Comparison of ENCODE assay signal across 8 cellular contexts in genomic region chr20:34268851-34269668, GRCh38. TPM values are rescaled to one million over a fixed set of nuclear protein-coding genes. Genes with fewer than 3 reads are reported as not detected.
DNase-seq lines count a peak whose midpoint lies in the region; TF ChIP-seq lines count a peak whose summit lies in the region.
"Had no signal": no experiment of that assay in that cellular context is flagged by ENCODE, and none has a peak within 500 bp of the region (broad histone marks: within the 10 kb centered on the region; RNA-seq: fewer than 3 reads in every experiment).

No MANE protein-coding gene starts in this region.

- peak overlapping the region in 4 of 5 donors; percentile 24 to 73 (median 57) for H3K9ac ChIP-seq in subcutaneous abdominal adipose tissue (ENCODE audit: low read length in 5 of 5)

- 11 to 20% methylated on average over 26 to 59 of the region's 59 CpGs for WGBS in lower leg skin, 2 donors

- TF ChIP-seq CTCF in coronary artery (IDR thresholded peaks at IDR 0.05) (no peak), lower leg skin (IDR thresholded peaks at IDR 0.05) (no peak)

- H3K9me3 ChIP-seq in subcutaneous abdominal adipose tissue (ENCODE audit: control insufficient read depth in 5 of 5, low read length in 5 of 5), result no peaks in the 10 kb centered on the region

- no peaks in the 10 kb centered on the region for H3K27me3 Mint-ChIP-seq in T-helper 1 cell treated with Interleukin-12 subunit alpha and Interleukin-12 subunit beta and Interleukin-4 antibody, amounts not matched to agents 30 μg/mL and 1 μg/mL, for 36 hours (ENCODE audit: low read depth)

- H3K36me3 ChIP-seq in subcutaneous abdominal adipose tissue (ENCODE audit: control insufficient read depth in 5 of 5, insufficient read depth in 5 of 5, low read length in 5 of 5), result no peaks in the 10 kb centered on the region

- H3K27ac Mint-ChIP-seq in T-helper 1 cell treated with Interleukin-12 subunit alpha and Interleukin-12 subunit beta and Interleukin-4 antibody, amounts not matched to agents 30 μg/mL and 1 μg/mL, for 36 hours, result no peak overlapping the region

- H3K4me1 ChIP-seq in subcutaneous abdominal adipose tissue (ENCODE audit: control insufficient read depth in 5 of 5, insufficient read depth in 5 of 5, low read length in 5 of 5), result peaks cover 0 to 14% (median 11%) of the 10 kb centered on the region in 5 donors

- peak overlapping the region; percentile 12 for H3K4me3 Mint-ChIP-seq in T-helper 1 cell treated with Interleukin-12 subunit alpha and Interleukin-12 subunit beta and Interleukin-4 antibody, amounts not matched to agents 30 μg/mL and 1 μg/mL, for 36 hours

- peak overlapping the region; percentile 71 for H3K4me3 ChIP-seq in coronary artery
- H3K4me3 ChIP-seq in lower leg skin (ENCODE audit: low read depth, poor library complexity, severe bottlenecking), result peak overlapping the region; percentile 16
- H3K4me3 ChIP-seq in subcutaneous abdominal adipose tissue (ENCODE audit: low read depth in 1 of 5, low read length in 5 of 5), result peak overlapping the region in 4 of 5 donors; percentile 48 to 65 (median 58)
- H3K4me3 ChIP-seq: lung had no signal

- no peak for TF ChIP-seq POLR2A in lower leg skin (IDR thresholded peaks at IDR 0.05)

- DNase-seq in coronary artery (ENCODE audit: low spot score) (no peak), lower leg skin (ENCODE audit: low spot score in 2 of 2) (no peak), foreskin melanocyte (no peak), NK-92 (lab: John Stamatoyannopoulos, UW; ENCODE audit: unreplicated experiment) (no peak), NCI-H2171 treated with DMSO at 0.1 percent for 48 hours (lab: John Stamatoyannopoulos, UW) (no peak)

- H3K9me3 Mint-ChIP-seq in T-helper 1 cell treated with Interleukin-12 subunit alpha and Interleukin-12 subunit beta and Interleukin-4 antibody, amounts not matched to agents 30 μg/mL and 1 μg/mL, for 36 hours, result no peaks in the 10 kb centered on the region

- intact Hi-C loops in lower leg skin (cut with DNase I; ENCODE audit: low total_unique reads), result no loop called here

- H3K27ac ChIP-seq in coronary artery (no peak overlapping the region), subcutaneous abdominal adipose tissue (ENCODE audit: low read depth, low read length) (no peak overlapping the region)

- H3K36me3 Mint-ChIP-seq in T-helper 1 cell treated with Interleukin-12 subunit alpha and Interleukin-12 subunit beta and Interleukin-4 antibody, amounts not matched to agents 30 μg/mL and 1 μg/mL, for 36 hours (ENCODE audit: low read depth), result no peaks in the 10 kb centered on the region

- H3K27me3 ChIP-seq in subcutaneous abdominal adipose tissue (ENCODE audit: control insufficient read depth in 5 of 5, insufficient read depth in 4 of 5, low read length in 5 of 5), result peaks cover 0 to 5% (median 0%) of the 10 kb centered on the region in 5 donors

- H3K4me1 Mint-ChIP-seq in T-helper 1 cell treated with Interleukin-12 subunit alpha and Interleukin-12 subunit beta and Interleukin-4 antibody, amounts not matched to agents 30 μg/mL and 1 μg/mL, for 36 hours (ENCODE audit: low read depth), result peaks cover 3% of the 10 kb centered on the region

RNA-seq across cellular contexts. Expression of gene ASIP, which starts 27.8 kb away (rescaled TPM):
- total RNA-seq in lower leg skin, result 1 to 10 TPM in 1 of 4 donors, under 1 TPM in 2, not detected in 1; 0.72 to 2.0 (median 0.83) TPM
- total RNA-seq: lung had no signal

RNA-seq across cellular contexts. Expression of gene AHCY, which starts 34.1 kb away (rescaled TPM):
- total RNA-seq in lower leg skin, result 10 to 100 TPM; 42.2 to 83.3 (median 56.0) TPM

Comparison
In these comparisons a context has a peak if more than half of its experiments do, and no peak if none do; other contexts are left out.
1. H3K4me3 ChIP-seq: peak in every context shown above with its lines; median percentile 71 in coronary artery; 58 in subcutaneous abdominal adipose tissue; 16 in lower leg skin.